Comparison of ENCODE assay signal across 9 cellular contexts in the genomic region with DNA sequence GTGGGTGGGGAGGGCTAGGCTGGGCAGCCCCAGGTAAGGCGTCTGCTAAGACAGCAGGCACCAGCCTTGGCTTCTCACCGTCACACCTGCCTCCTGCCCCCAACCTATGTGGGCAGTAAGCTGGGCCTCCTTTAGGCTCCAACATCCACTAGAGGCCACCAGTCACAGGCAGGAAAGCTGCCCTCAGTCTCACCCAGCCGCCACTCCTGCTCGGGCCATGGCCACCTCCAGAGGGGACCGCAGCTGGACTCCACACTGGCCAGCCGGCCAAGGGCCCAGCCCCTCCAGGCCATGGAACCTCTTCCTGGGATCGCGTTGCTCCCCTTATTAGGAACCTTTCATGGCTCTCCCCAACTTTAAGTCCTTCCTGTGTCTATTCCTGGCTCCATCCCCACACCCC.
DNase-seq lines count a peak whose midpoint lies in the region; ATAC-seq, FAIRE-seq and TF ChIP-seq lines count a peak whose summit lies in the region.
"Had no signal": no experiment of that assay in that cellular context is flagged by ENCODE, and none has a peak within 500 bp of the region (broad histone marks: within the 10 kb centered on the region; RNA-seq: fewer than 3 reads in every experiment).

No MANE protein-coding gene starts in this region.

- CTCF ChIA-PET in HEK293T (lab: Yijun Ruan, JAX): interaction anchor here (0.6 to 2.6 kb wide), 7 partner anchors 10 to 212 kb away, joined by 3 to 9 read pairs (median 4); no protein-coding TSS in a partner anchor

- DNase-seq in Ammon's horn (ENCODE audit: low spot score) (peak; percentile 45), LNCaP clone FGC (ENCODE audit: low read depth) (no peak), esophagus squamous epithelium (lab: John Stamatoyannopoulos, UW) (no peak), pancreas (peak in 2 of 6 donors; percentile 41 to 45), HEK293T (ENCODE audit: extremely low spot score) (no peak), GM19238 (ENCODE audit: insufficient read length, low spot score) (no peak), activated T-cell treated with anti-CD3 and anti-CD28 coated beads for 4 hours (no peak), NCI-H187 treated with DMSO at 0.1 percent for 48 hours (lab: John Stamatoyannopoulos, UW) (no peak)
- DNase-seq: SIG-M5 had no signal

- H3K27ac ChIP-seq in esophagus squamous epithelium (peak overlapping the region; percentile 75 to 97 (median 90)), pancreas (peak overlapping the region; percentile 64 to 89 (median 80))

- ATAC-seq in pancreas: peak in 1 of 4 donors; percentile 7

- peak; percentile 37 for TF ChIP-seq CTCF in LNCaP clone FGC (IDR thresholded peaks at IDR 0.05; ENCODE audit: control insufficient read depth, extremely low read depth, insufficient read depth)
- TF ChIP-seq CTCF in esophagus squamous epithelium (IDR thresholded peaks at IDR 0.05): no peak
- no peak for TF ChIP-seq CTCF in pancreas (IDR thresholded peaks at IDR 0.05)

- WGBS in esophagus squamous epithelium, 2 donors: 65 to 69% methylated on average over 6 to 8 of the region's 8 CpGs
- WGBS in pancreas, 2 donors: 79 to 82% methylated on average over 8 of the region's 8 CpGs

- intact Hi-C loops in esophagus squamous epithelium (cut with DNase I): loop anchor here (10.0 kb wide), 1 partner anchor 130 kb away; a partner anchor contains a TSS
- intact Hi-C loops in pancreas (cut with DNase I): no loop called here

- FAIRE-seq in pancreas (lab: Jason Lieb, UNC): no peak

- POLR2A ChIA-PET in HEK293T (lab: Yijun Ruan, JAX): interaction anchor here (0.6 to 1.3 kb wide), 2 partner anchors 212 to 215 kb away, joined by 3 read pairs; no protein-coding TSS in a partner anchor

- H3K4me1 ChIP-seq in esophagus squamous epithelium (peaks cover 43 to 98% (median 75%) of the 10 kb centered on the region in 3 donors), pancreas (peaks cover 44 to 57% (median 54%) of the 10 kb centered on the region in 3 donors)

- H3K4me3 ChIP-seq in LNCaP clone FGC (ENCODE audit: low read depth, low read length) (no peak overlapping the region), esophagus squamous epithelium (peak overlapping the region in 1 of 4 donors; percentile 47), pancreas (no peak overlapping the region)

- H3K36me3 ChIP-seq in esophagus squamous epithelium: peaks cover 0 to 7% (median 0%) of the 10 kb centered on the region in 3 donors
- H3K36me3 ChIP-seq in pancreas: no peaks in the 10 kb centered on the region

- no peak for TF ChIP-seq POLR2A in esophagus squamous epithelium (IDR thresholded peaks at IDR 0.05)

- H3K9me3 ChIP-seq in esophagus squamous epithelium (no peaks in the 10 kb centered on the region), pancreas (no peaks in the 10 kb centered on the region)

- H3K27me3 ChIP-seq in esophagus squamous epithelium: no peaks in the 10 kb centered on the region
- no peaks in the 10 kb centered on the region for H3K27me3 ChIP-seq in pancreas

TF ChIP-seq in HEK293T, 16 proteins besides CTCF, POLR2A, EP300 and RAD21:
- TF ChIP-seq FOXK2 (IDR thresholded peaks at IDR 0.05): no peak
- TF ChIP-seq LEF1 (IDR thresholded peaks at IDR 0.05; ENCODE audit: borderline replicate concordance): no peak
- TF ChIP-seq ARNT (IDR thresholded peaks at IDR 0.05): no peak
- no peak for TF ChIP-seq FOXA1 (IDR thresholded peaks at IDR 0.05)
- no peak for TF ChIP-seq HDGF (IDR thresholded peaks at IDR 0.05; ENCODE audit: borderline replicate concordance)
- TF ChIP-seq CTBP1 (IDR thresholded peaks at IDR 0.05; ENCODE audit: borderline replicate concordance): no peak
- no peak for TF ChIP-seq TARDBP (IDR thresholded peaks at IDR 0.05)
- TF ChIP-seq FOXM1 (IDR thresholded peaks at IDR 0.05; ENCODE audit: borderline replicate concordance): no peak
- no peak for TF ChIP-seq SUZ12 (IDR thresholded peaks at IDR 0.05)
- no peak for TF ChIP-seq ZNF384 (IDR thresholded peaks at IDR 0.05)
- TF ChIP-seq ELF4 (IDR thresholded peaks at IDR 0.05): no peak
- TF ChIP-seq, protein P1, sequence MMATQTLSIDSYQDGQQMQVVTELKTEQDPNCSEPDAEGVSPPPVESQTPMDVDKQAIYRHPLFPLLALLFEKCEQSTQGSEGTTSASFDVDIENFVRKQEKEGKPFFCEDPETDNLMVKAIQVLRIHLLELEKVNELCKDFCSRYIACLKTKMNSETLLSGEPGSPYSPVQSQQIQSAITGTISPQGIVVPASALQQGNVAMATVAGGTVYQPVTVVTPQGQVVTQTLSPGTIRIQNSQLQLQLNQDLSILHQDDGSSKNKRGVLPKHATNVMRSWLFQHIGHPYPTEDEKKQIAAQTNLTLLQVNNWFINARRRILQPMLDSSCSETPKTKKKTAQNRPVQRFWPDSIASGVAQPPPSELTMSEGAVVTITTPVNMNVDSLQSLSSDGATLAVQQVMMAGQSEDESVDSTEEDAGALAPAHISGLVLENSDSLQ (IDR thresholded peaks at IDR 0.05): no peak
- no peak for TF ChIP-seq SP1 (IDR thresholded peaks at IDR 0.05)
- TF ChIP-seq L3MBTL2 (conservative IDR thresholded peaks at IDR 0.05): no peak
- TF ChIP-seq BHLHE40 (IDR thresholded peaks at IDR 0.05; ENCODE audit: borderline replicate concordance): no peak
- TF ChIP-seq NFRKB (IDR thresholded peaks at IDR 0.05): no peak
